1 cellular context compared by ENCODE assay signal in the genomic region with DNA sequence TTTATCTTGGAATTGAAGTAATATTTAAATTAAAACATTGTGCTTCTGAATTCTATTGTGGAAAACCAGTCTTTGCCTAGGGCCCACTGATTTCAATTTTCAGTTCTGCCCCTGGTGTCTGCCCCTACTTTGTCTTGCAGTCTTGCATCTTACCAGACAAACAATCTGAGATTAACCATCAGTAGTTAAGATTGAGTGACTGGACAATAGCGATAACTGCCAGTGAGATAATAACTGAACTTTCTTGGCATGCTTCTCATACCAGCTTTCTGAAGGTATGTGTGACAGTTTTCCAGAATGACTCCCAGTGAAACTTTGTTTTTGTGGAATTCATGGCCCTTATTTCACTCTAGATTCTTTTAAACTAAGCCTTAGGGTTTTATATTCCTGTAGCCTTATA.
TF ChIP-seq lines count a peak whose summit lies in the region.

No MANE protein-coding gene starts in this region.

TF ChIP-seq in GM23338, 12 proteins besides CTCF, POLR2A, EP300 and RAD21 (continued from another document):
- TF ChIP-seq, protein P1, sequence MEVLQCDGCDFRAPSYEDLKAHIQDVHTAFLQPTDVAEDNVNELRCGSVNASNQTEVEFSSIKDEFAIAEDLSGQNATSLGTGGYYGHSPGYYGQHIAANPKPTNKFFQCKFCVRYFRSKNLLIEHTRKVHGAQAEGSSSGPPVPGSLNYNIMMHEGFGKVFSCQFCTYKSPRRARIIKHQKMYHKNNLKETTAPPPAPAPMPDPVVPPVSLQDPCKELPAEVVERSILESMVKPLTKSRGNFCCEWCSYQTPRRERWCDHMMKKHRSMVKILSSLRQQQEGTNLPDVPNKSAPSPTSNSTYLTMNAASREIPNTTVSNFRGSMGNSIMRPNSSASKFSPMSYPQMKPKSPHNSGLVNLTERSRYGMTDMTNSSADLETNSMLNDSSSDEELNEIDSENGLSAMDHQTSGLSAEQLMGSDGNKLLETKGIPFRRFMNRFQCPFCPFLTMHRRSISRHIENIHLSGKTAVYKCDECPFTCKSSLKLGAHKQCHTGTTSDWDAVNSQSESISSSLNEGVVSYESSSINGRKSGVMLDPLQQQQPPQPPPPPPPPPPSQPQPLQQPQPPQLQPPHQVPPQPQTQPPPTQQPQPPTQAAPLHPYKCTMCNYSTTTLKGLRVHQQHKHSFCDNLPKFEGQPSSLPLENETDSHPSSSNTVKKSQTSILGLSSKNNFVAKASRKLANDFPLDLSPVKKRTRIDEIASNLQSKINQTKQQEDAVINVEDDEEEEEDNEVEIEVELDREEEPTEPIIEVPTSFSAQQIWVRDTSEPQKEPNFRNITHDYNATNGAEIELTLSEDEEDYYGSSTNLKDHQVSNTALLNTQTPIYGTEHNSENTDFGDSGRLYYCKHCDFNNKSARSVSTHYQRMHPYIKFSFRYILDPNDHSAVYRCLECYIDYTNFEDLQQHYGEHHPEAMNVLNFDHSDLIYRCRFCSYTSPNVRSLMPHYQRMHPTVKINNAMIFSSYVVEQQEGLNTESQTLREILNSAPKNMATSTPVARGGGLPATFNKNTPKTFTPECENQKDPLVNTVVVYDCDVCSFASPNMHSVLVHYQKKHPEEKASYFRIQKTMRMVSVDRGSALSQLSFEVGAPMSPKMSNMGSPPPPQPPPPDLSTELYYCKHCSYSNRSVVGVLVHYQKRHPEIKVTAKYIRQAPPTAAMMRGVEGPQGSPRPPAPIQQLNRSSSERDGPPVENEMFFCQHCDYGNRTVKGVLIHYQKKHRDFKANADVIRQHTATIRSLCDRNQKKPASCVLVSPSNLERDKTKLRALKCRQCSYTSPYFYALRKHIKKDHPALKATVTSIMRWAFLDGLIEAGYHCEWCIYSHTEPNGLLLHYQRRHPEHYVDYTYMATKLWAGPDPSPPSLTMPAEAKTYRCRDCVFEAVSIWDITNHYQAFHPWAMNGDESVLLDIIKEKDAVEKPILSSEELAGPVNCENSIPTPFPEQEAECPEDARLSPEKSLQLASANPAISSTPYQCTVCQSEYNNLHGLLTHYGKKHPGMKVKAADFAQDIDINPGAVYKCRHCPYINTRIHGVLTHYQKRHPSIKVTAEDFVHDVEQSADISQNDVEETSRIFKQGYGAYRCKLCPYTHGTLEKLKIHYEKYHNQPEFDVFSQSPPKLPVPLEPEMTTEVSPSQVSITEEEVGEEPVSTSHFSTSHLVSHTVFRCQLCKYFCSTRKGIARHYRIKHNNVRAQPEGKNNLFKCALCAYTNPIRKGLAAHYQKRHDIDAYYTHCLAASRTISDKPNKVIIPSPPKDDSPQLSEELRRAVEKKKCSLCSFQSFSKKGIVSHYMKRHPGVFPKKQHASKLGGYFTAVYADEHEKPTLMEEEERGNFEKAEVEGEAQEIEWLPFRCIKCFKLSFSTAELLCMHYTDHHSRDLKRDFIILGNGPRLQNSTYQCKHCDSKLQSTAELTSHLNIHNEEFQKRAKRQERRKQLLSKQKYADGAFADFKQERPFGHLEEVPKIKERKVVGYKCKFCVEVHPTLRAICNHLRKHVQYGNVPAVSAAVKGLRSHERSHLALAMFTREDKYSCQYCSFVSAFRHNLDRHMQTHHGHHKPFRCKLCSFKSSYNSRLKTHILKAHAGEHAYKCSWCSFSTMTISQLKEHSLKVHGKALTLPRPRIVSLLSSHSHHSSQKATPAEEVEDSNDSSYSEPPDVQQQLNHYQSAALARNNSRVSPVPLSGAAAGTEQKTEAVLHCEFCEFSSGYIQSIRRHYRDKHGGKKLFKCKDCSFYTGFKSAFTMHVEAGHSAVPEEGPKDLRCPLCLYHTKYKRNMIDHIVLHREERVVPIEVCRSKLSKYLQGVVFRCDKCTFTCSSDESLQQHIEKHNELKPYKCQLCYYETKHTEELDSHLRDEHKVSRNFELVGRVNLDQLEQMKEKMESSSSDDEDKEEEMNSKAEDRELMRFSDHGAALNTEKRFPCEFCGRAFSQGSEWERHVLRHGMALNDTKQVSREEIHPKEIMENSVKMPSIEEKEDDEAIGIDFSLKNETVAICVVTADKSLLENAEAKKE (CRISPR knock-in tag; IDR thresholded peaks at IDR 0.05): no peak
- no peak for TF ChIP-seq EZH2phosphoT487 (IDR thresholded peaks at IDR 0.05; ENCODE audit: unreplicated experiment)
